ENCODE assay signal across 20 cellular contexts in the genomic region with DNA sequence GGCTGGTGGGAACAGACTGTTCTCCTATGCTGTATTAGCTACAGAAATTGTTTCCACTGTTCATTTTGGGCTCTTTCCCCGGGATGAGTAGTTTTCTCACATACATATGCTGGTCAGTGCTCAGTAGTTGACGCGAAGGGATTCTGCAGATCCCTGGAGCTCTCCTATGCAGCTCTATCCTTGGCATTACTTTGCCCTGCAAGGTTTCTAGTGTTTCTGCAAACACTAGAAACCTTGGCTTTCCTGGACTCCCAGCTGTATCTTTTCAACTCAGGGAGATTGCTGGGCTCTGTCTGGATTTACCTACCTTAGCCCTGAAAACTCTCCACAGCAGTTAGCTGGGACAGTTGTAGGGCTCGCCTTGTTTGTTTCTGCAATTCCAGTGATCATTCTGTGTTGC.
"Had no signal": no experiment of that assay in that cellular context is flagged by ENCODE, and none has a peak within 500 bp of the region (broad histone marks: within the 10 kb centered on the region; RNA-seq: fewer than 3 reads in every experiment).

No MANE protein-coding gene starts in this region.

- H3K36me3 ChIP-seq: SJSA1 had no signal

- H3K9me3 ChIP-seq: SJSA1 had no signal

- DNase-seq: Kasumi-1; KG1; MM.1S; NCI-H1092 treated with DMSO at 0.1 percent for 48 hours; NCI-H1436; NCI-H187; NCI-H2029; NCI-H2081 treated with DMSO at 0.1 percent for 48 hours; NCI-H2171 treated with DMSO at 0.1 percent for 48 hours; NCI-H524; NCI-H526 treated with DMSO at 0.1 percent for 48 hours; NCI-H748 treated with DMSO at 0.1 percent for 48 hours; NK-92 treated with Interleukin-12 subunit alpha and Interleukin-12 subunit beta, amount 100 ng/mL, for 24 hours; OCI-M1; Right ventricle myocardium superior; RPMI8226; SIG-M5 had no signal

- H3K4me1 ChIP-seq: SJSA1 had no signal

- H3K27ac ChIP-seq: HL-60, SJSA1, SK-N-MC had no signal

- H3K27me3 ChIP-seq: SJSA1 had no signal

- H3K4me3 ChIP-seq: SJSA1, SK-N-MC had no signal
